1 cellular context compared by ENCODE assay signal in genomic region chr2:229090231-229090630, GRCh38.
TF ChIP-seq lines count a peak whose summit lies in the region.

No MANE protein-coding gene starts in this region.

TF ChIP-seq in GM23338, 12 proteins besides CTCF, POLR2A, EP300 and RAD21:
- TF ChIP-seq ZNF462 (CRISPR knock-in tag; IDR thresholded peaks at IDR 0.05) (no peak), CREB1 (CRISPR knock-in tag; IDR thresholded peaks at IDR 0.05; ENCODE audit: low read depth) (no peak), ZNF331 (CRISPR knock-in tag; IDR thresholded peaks at IDR 0.05; ENCODE audit: low read depth) (no peak), EZH2phosphoT487 (IDR thresholded peaks at IDR 0.05; ENCODE audit: unreplicated experiment) (no peak), ETS1 (IDR thresholded peaks at IDR 0.05) (no peak), EZH2 (IDR thresholded peaks at IDR 0.05; ENCODE audit: low read depth, unreplicated experiment) (no peak), STAT1 (IDR thresholded peaks at IDR 0.05; ENCODE audit: unreplicated experiment) (no peak), NANOG (IDR thresholded peaks at IDR 0.05; ENCODE audit: borderline replicate concordance) (no peak), JUNB (IDR thresholded peaks at IDR 0.05; ENCODE audit: unreplicated experiment) (no peak), POLR2AphosphoS5 (IDR thresholded peaks at IDR 0.05; ENCODE audit: low read depth) (no peak), ZNF114 (CRISPR knock-in tag; IDR thresholded peaks at IDR 0.05) (no peak), REST (IDR thresholded peaks at IDR 0.05; ENCODE audit: unreplicated experiment) (no peak)
